In genomic region chr13:109874921-109875454, GRCh38 we compare ENCODE assay signal across 10 cellular contexts.
A peak's percentile ranks its signal among the peaks of the same experiment; 100 is the strongest.
DNase-seq lines count a peak whose midpoint lies in the region; ATAC-seq, FAIRE-seq and TF ChIP-seq lines count a peak whose summit lies in the region.
"Had no signal": no experiment of that assay in that cellular context is flagged by ENCODE, and none has a peak within 500 bp of the region (broad histone marks: within the 10 kb centered on the region; RNA-seq: fewer than 3 reads in every experiment).

No MANE protein-coding gene starts in this region.

- no peak overlapping the region for H3K4me3 ChIP-seq in heart left ventricle
- no peak overlapping the region for H3K4me3 ChIP-seq in small intestine (ENCODE audit: low read depth in 1 of 2, low read length in 2 of 2)
- H3K4me3 ChIP-seq: vagina had no signal

- H3K9me3 ChIP-seq in heart left ventricle (no peaks in the 10 kb centered on the region), small intestine (ENCODE audit: control insufficient read depth, low read depth) (no peaks in the 10 kb centered on the region)
- H3K9me3 ChIP-seq: vagina had no signal

- H3K4me1 ChIP-seq in heart left ventricle: peaks cover 0 to 33% (median 14%) of the 10 kb centered on the region in 12 donors
- peaks cover 2% of the 10 kb centered on the region in 2 donors for H3K4me1 ChIP-seq in small intestine (ENCODE audit: control insufficient read depth in 2 of 2, insufficient read depth in 1 of 2, low read depth in 1 of 2, low read length in 1 of 2)
- H3K4me1 ChIP-seq: vagina had no signal

- peak; percentile 34 for DNase-seq in GM04503 (ENCODE audit: low read depth)
- peak in 1 of 5 donors; percentile 54 for DNase-seq in heart left ventricle
- DNase-seq in small intestine: peak; percentile 32
- DNase-seq in NCI-H524 treated with DMSO at 0.1 percent for 48 hours (lab: John Stamatoyannopoulos, UW): no peak
- no peak for DNase-seq in T-helper 1 cell
- DNase-seq in AML-193 (lab: John Stamatoyannopoulos, UW): no peak
- DNase-seq: activated T-cell treated with anti-CD3 and anti-CD28 coated beads, Interleukin-2, amount 50 U/mL, for 4 hours; NCI-H1092 treated with DMSO at 0.1 percent for 48 hours had no signal

- TF ChIP-seq CTCF in VCaP (conservative IDR thresholded peaks at IDR 0.05) (no peak), heart left ventricle (IDR thresholded peaks at IDR 0.05) (no peak)

- no peak for TF ChIP-seq POLR2A in heart left ventricle (IDR thresholded peaks at IDR 0.05)

- peak overlapping the region; percentile 20; the same call in 1 of the 2 replicates for H3K27ac ChIP-seq in VCaP
- H3K27ac ChIP-seq in heart left ventricle: peak overlapping the region in 11 of 12 donors; percentile 12 to 78 (median 64)
- peak overlapping the region in 1 of 2 donors; percentile 27 for H3K27ac ChIP-seq in small intestine (ENCODE audit: low read depth in 1 of 2, low read length in 1 of 2)
- H3K27ac ChIP-seq: vagina had no signal

- peak; percentile 70 to 84 (median 82) for ATAC-seq in heart left ventricle
- ATAC-seq: activated T-cell treated with anti-CD3 and anti-CD28 coated beads, Interleukin-2, amount 50 U/mL, for 4 hours had no signal

- H3K27me3 ChIP-seq in heart left ventricle (no peaks in the 10 kb centered on the region), small intestine (ENCODE audit: control insufficient read depth in 2 of 2, insufficient read depth in 2 of 2, low read length in 2 of 2) (no peaks in the 10 kb centered on the region)
- H3K27me3 ChIP-seq: vagina had no signal

- intact Hi-C loops in heart left ventricle (cut with DNase I): loop anchor here in 5 of 10 donors (5.0 to 10.0 kb wide), 3 partner anchors 88 to 230 kb away; partner anchors contain the start of gene IRS2 (in 1 of the 5)

- no peak for FAIRE-seq in small intestine (lab: Jason Lieb, UNC)

- H3K36me3 ChIP-seq in heart left ventricle (no peaks in the 10 kb centered on the region), small intestine (ENCODE audit: control insufficient read depth in 2 of 2, insufficient read depth in 2 of 2, low read length in 2 of 2) (no peaks in the 10 kb centered on the region)
- H3K36me3 ChIP-seq: vagina had no signal

- 9 to 18% (median 17%) methylated on average over 4 of the region's 4 CpGs for WGBS in heart left ventricle, 4 donors
- 19 to 37% (median 24%) methylated on average over 4 of the region's 4 CpGs for WGBS in small intestine, 3 donors

Comparison
In these comparisons a context has a peak if more than half of its experiments do, and no peak if none do; other contexts are left out.
1. DNase-seq: peak in GM04503 (single experiment) and small intestine (single experiment); none in NCI-H524 treated with DMSO at 0.1 percent for 48 hours (single experiment), T-helper 1 cell (0 of 5) and AML-193 (0 of 2).